In genomic region chr12:2963154-2963759, GRCh38 we compare ENCODE assay signal across 1 cellular context.
A peak's percentile ranks its signal among the peaks of the same experiment; 100 is the strongest.
TF ChIP-seq lines count a peak whose summit lies in the region.

No MANE protein-coding gene starts in this region.

TF ChIP-seq in HepG2, 621 proteins besides CTCF, POLR2A, EP300 and RAD21 (continued from another document and continues in another):
- TF ChIP-seq ZNF280D (CRISPR knock-in tag; IDR thresholded peaks at IDR 0.05): no peak
- no peak for TF ChIP-seq NFYB (CRISPR knock-in tag; IDR thresholded peaks at IDR 0.05)
- no peak for TF ChIP-seq NFATC3 (CRISPR knock-in tag; IDR thresholded peaks at IDR 0.05)
- no peak for TF ChIP-seq ZNF569 (CRISPR knock-in tag; IDR thresholded peaks at IDR 0.05; ENCODE audit: borderline replicate concordance)
- peak; percentile 75 for TF ChIP-seq HOXA3 (CRISPR knock-in tag; IDR thresholded peaks at IDR 0.05)
- no peak for TF ChIP-seq SOX6 (IDR thresholded peaks at IDR 0.05)
- TF ChIP-seq SOX6 (CRISPR knock-in tag; IDR thresholded peaks at IDR 0.05): peak; percentile 72
- TF ChIP-seq KDM6A (CRISPR knock-in tag; IDR thresholded peaks at IDR 0.05; ENCODE audit: low read depth): peak; percentile 83
- TF ChIP-seq ZNF513 (CRISPR knock-in tag; conservative IDR thresholded peaks at IDR 0.05): no peak
- TF ChIP-seq PRMT3 (CRISPR knock-in tag; IDR thresholded peaks at IDR 0.05; ENCODE audit: borderline replicate concordance, low read depth): no peak
- TF ChIP-seq YEATS2 (CRISPR knock-in tag; IDR thresholded peaks at IDR 0.05; ENCODE audit: borderline replicate concordance): 0 out of 2 replicates have a peak, but pooled peaks have one; percentile 22
- no peak; the same call in 1 of the 2 replicates for TF ChIP-seq ARNTL (CRISPR knock-in tag; IDR thresholded peaks at IDR 0.05)
- TF ChIP-seq MLX (CRISPR knock-in tag; IDR thresholded peaks at IDR 0.05): peak; percentile 29; the same call in 1 of the 2 replicates
- peak; percentile 3; the same call in 1 of the 2 replicates for TF ChIP-seq ZNF121 (CRISPR knock-in tag; IDR thresholded peaks at IDR 0.05)
- TF ChIP-seq ZBTB34 (CRISPR knock-in tag; IDR thresholded peaks at IDR 0.05): no peak
- no peak for TF ChIP-seq NONO (IDR thresholded peaks at IDR 0.05)
- peak; percentile 35; the same call in 1 of the 2 replicates for TF ChIP-seq NONO (CRISPR knock-in tag; conservative IDR thresholded peaks at IDR 0.05)
- TF ChIP-seq ZNF629 (CRISPR knock-in tag; conservative IDR thresholded peaks at IDR 0.05): 0 out of 2 replicates have a peak, but pooled peaks have one; percentile 8
- no peak for TF ChIP-seq ZNF740 (CRISPR knock-in tag; IDR thresholded peaks at IDR 0.05)
- no peak for TF ChIP-seq RBM39 (IDR thresholded peaks at IDR 0.05; ENCODE audit: low read depth, low read length, poor library complexity, severe bottlenecking)
- no peak for TF ChIP-seq HNRNPL (IDR thresholded peaks at IDR 0.05; ENCODE audit: low read depth, low read length)
- TF ChIP-seq CENPX (CRISPR knock-in tag; IDR thresholded peaks at IDR 0.05): no peak
- peak; percentile 17; the same call in 1 of the 2 replicates for TF ChIP-seq MIXL1 (CRISPR knock-in tag; IDR thresholded peaks at IDR 0.05)
- peak; percentile 96 for TF ChIP-seq SIX4 (CRISPR knock-in tag; IDR thresholded peaks at IDR 0.05)
- TF ChIP-seq GZF1 (CRISPR knock-in tag; IDR thresholded peaks at IDR 0.05): no peak
- TF ChIP-seq ZNF616 (CRISPR knock-in tag; IDR thresholded peaks at IDR 0.05; ENCODE audit: low read depth): no peak
- TF ChIP-seq MLLT10 (CRISPR knock-in tag; IDR thresholded peaks at IDR 0.05): no peak
- TF ChIP-seq HNRNPH1 (optimal IDR thresholded peaks at IDR 0.05; ENCODE audit: low read depth, low read length): peak; percentile 22
- no peak for TF ChIP-seq FIP1L1 (IDR thresholded peaks at IDR 0.05; ENCODE audit: borderline replicate concordance, insufficient read depth, low read depth, low read length)
- TF ChIP-seq SNAPC2 (CRISPR knock-in tag; IDR thresholded peaks at IDR 0.05): no peak; the same call in 1 of the 2 replicates
- TF ChIP-seq KMT2B (CRISPR knock-in tag; IDR thresholded peaks at IDR 0.05): peak; percentile 10; the same call in 1 of the 2 replicates
- no peak for TF ChIP-seq U2AF1 (optimal IDR thresholded peaks at IDR 0.05; ENCODE audit: low read depth, low read length)
- TF ChIP-seq ZNF780A (CRISPR knock-in tag; IDR thresholded peaks at IDR 0.05): no peak
- no peak for TF ChIP-seq ZNF326 (CRISPR knock-in tag; IDR thresholded peaks at IDR 0.05; ENCODE audit: borderline replicate concordance)
- no peak for TF ChIP-seq CREB1 (IDR thresholded peaks at IDR 0.05)
- TF ChIP-seq CREB1 (CRISPR knock-in tag; IDR thresholded peaks at IDR 0.05): peak; percentile 55; the same call in 1 of the 2 replicates
- 0 out of 2 replicates have a peak, but pooled peaks have one; percentile 41 for TF ChIP-seq ZNF747 (CRISPR knock-in tag; IDR thresholded peaks at IDR 0.05; ENCODE audit: borderline replicate concordance)
- TF ChIP-seq NR2F6 (IDR thresholded peaks at IDR 0.05): peak; percentile 92
- TF ChIP-seq NR2F6 (CRISPR knock-in tag; IDR thresholded peaks at IDR 0.05): peak; percentile 92
- peak; percentile 61 for TF ChIP-seq POLR2AphosphoS5 (IDR thresholded peaks at IDR 0.05; ENCODE audit: low read depth, low read length)
- TF ChIP-seq BHLHE40 (IDR thresholded peaks at IDR 0.05; ENCODE audit: low read length): no peak
- no peak for TF ChIP-seq CENPBD1 (CRISPR knock-in tag; IDR thresholded peaks at IDR 0.05; ENCODE audit: borderline replicate concordance, low read depth)
- TF ChIP-seq REST (IDR thresholded peaks at IDR 0.05; ENCODE audit: borderline replicate concordance in 1 of 2, low read depth in 1 of 2, low read length in 2 of 2): no peak
- TF ChIP-seq MXD4 (CRISPR knock-in tag; IDR thresholded peaks at IDR 0.05): peak; percentile 42; the same call in 1 of the 2 replicates
- TF ChIP-seq ZNF83 (CRISPR knock-in tag; IDR thresholded peaks at IDR 0.05; ENCODE audit: borderline replicate concordance): no peak
- peak; percentile 83 for TF ChIP-seq NCOR1 (IDR thresholded peaks at IDR 0.05; ENCODE audit: borderline replicate concordance, low read length)
- no peak for TF ChIP-seq HNRNPUL1 (IDR thresholded peaks at IDR 0.05; ENCODE audit: low read depth, low read length)
- TF ChIP-seq NR2C2 (CRISPR knock-in tag; IDR thresholded peaks at IDR 0.05; ENCODE audit: borderline replicate concordance): peak; percentile 45
- no peak for TF ChIP-seq TOE1 (CRISPR knock-in tag; IDR thresholded peaks at IDR 0.05)
- no peak for TF ChIP-seq WIZ (CRISPR knock-in tag; IDR thresholded peaks at IDR 0.05)
- no peak for TF ChIP-seq TSC22D2 (CRISPR knock-in tag; IDR thresholded peaks at IDR 0.05; ENCODE audit: borderline replicate concordance)
- TF ChIP-seq DMAP1 (CRISPR knock-in tag; IDR thresholded peaks at IDR 0.05): peak; percentile 38; the same call in 1 of the 2 replicates
- TF ChIP-seq MZF1 (CRISPR knock-in tag; IDR thresholded peaks at IDR 0.05; ENCODE audit: borderline replicate concordance): no peak
- TF ChIP-seq POGK (CRISPR knock-in tag; conservative IDR thresholded peaks at IDR 0.05): no peak; the same call in none of the 2 replicates
- TF ChIP-seq ZNF3 (CRISPR knock-in tag; IDR thresholded peaks at IDR 0.05): no peak
- no peak for TF ChIP-seq ZNF816 (CRISPR knock-in tag; IDR thresholded peaks at IDR 0.05; ENCODE audit: borderline replicate concordance)
- peak; percentile 74 for TF ChIP-seq MED1 (CRISPR knock-in tag; IDR thresholded peaks at IDR 0.05)
- TF ChIP-seq NFE2L1 (CRISPR knock-in tag; IDR thresholded peaks at IDR 0.05; ENCODE audit: borderline replicate concordance): no peak
- peak; percentile 65; the same call in 1 of the 2 replicates for TF ChIP-seq ZBTB46 (CRISPR knock-in tag; IDR thresholded peaks at IDR 0.05; ENCODE audit: borderline replicate concordance)
- no peak for TF ChIP-seq MTA3 (CRISPR knock-in tag; IDR thresholded peaks at IDR 0.05)
- TF ChIP-seq ESRRA (CRISPR knock-in tag; IDR thresholded peaks at IDR 0.05; ENCODE audit: low read depth): peak; percentile 90
- TF ChIP-seq ZNF296 (CRISPR knock-in tag; conservative IDR thresholded peaks at IDR 0.05): no peak
- peak; percentile 54 for TF ChIP-seq RXRB (CRISPR knock-in tag; IDR thresholded peaks at IDR 0.05; ENCODE audit: borderline replicate concordance)
- TF ChIP-seq KLF15 (CRISPR knock-in tag; IDR thresholded peaks at IDR 0.05; ENCODE audit: borderline replicate concordance): no peak
- no peak for TF ChIP-seq ZNF143 (CRISPR knock-in tag; IDR thresholded peaks at IDR 0.05)
